Comparison of ENCODE assay signal across 24 cellular contexts in the genomic region with DNA sequence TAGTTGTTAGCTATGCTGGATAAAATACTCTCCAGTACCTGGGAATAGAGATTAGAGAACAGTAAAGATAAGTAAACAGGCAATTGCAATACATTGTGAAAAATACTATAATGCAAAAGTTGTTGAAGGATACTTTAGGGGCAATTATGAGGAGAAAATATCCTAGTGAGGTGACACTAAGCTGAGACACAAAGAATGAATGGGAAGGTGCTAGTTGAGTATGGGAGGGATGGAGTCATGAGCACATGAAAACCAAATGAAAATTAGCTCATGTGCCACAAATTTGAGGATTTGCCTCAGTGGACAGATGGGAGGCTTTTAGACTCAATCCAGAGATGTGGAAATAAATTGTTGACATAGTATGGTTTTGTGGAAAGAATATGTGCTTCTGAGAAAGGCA.
"Had no signal": no experiment of that assay in that cellular context is flagged by ENCODE, and none has a peak within 500 bp of the region (broad histone marks: within the 10 kb centered on the region; RNA-seq: fewer than 3 reads in every experiment).

No MANE protein-coding gene starts in this region.

- H3K9me3 ChIP-seq: colonic mucosa, esophagus muscularis mucosa, gastrocnemius medialis, gastroesophageal sphincter had no signal

- H3K27me3 ChIP-seq: colonic mucosa, dorsolateral prefrontal cortex, esophagus muscularis mucosa, esophagus squamous epithelium, foreskin keratinocyte, gastrocnemius medialis, gastroesophageal sphincter, heart left ventricle, heart right ventricle, hepatocyte had no signal

- H3K27ac ChIP-seq: colonic mucosa, coronary artery, dorsolateral prefrontal cortex, epithelial cell of prostate, esophagus muscularis mucosa, esophagus squamous epithelium, foreskin keratinocyte, gastrocnemius medialis, gastroesophageal sphincter, heart left ventricle, heart right ventricle, hepatocyte had no signal

- H3K4me1 ChIP-seq: colonic mucosa, esophagus muscularis mucosa, esophagus squamous epithelium, foreskin keratinocyte, gastrocnemius medialis, gastroesophageal sphincter, heart left ventricle, heart right ventricle had no signal

- H3K36me3 ChIP-seq: colonic mucosa, esophagus muscularis mucosa, esophagus squamous epithelium, gastrocnemius medialis, gastroesophageal sphincter, heart left ventricle, heart right ventricle had no signal

- H3K4me3 ChIP-seq: colonic mucosa, coronary artery, dorsolateral prefrontal cortex, esophagus muscularis mucosa, esophagus squamous epithelium, gastrocnemius medialis, gastroesophageal sphincter, heart left ventricle, heart right ventricle, hepatocyte had no signal

- DNase-seq: colonic mucosa; cortex of kidney; dermis blood vessel endothelial cell; dorsolateral prefrontal cortex; effector CD4-positive, alpha-beta T cell; effector CD8-positive, alpha-beta T cell; effector memory CD4-positive, alpha-beta T cell; effector memory CD8-positive, alpha-beta T cell; endodermal cell; erythroblast; esophagus squamous epithelium; foreskin fibroblast; foreskin keratinocyte; foreskin melanocyte; gastrocnemius medialis; glutamatergic neuron; head of caudate nucleus; heart left ventricle; heart right ventricle had no signal
